11 cellular contexts compared by ENCODE assay signal in genomic region chr12:121568971-121569808, GRCh38. TPM values are rescaled to one million over a fixed set of nuclear protein-coding genes. Genes with fewer than 3 reads are reported as not detected.
DNase-seq lines count a peak whose midpoint lies in the region; ATAC-seq, FAIRE-seq and TF ChIP-seq lines count a peak whose summit lies in the region.
"Had no signal": no experiment of that assay in that cellular context is flagged by ENCODE, and none has a peak within 500 bp of the region (broad histone marks: within the 10 kb centered on the region; RNA-seq: fewer than 3 reads in every experiment).

No MANE protein-coding gene starts in this region.

- TF ChIP-seq POLR2A in K562 (conservative IDR thresholded peaks at IDR 0.05) (no peak), gastrocnemius medialis (IDR thresholded peaks at IDR 0.05) (no peak)

- H3K9me2 ChIP-seq in GM23338 (ENCODE audit: insufficient read depth) = no peaks in the 10 kb centered on the region

- ATAC-seq in GM23338 (peak; percentile 51), K562 (peak; percentile 65), left colon (peak; percentile 37), gastrocnemius medialis (peak; percentile 57 to 70)

- H3K27ac ChIP-seq in GM23338 (ENCODE audit: low read depth) = peak overlapping the region; percentile 89
- no peak overlapping the region for H3K27ac ChIP-seq in K562 (ENCODE audit: extremely low read depth, low read depth, low read length)
- peak overlapping the region; percentile 70 to 73 (median 72) for H3K27ac ChIP-seq in gastrocnemius medialis
- H3K27ac ChIP-seq: neutrophil had no signal

- in situ Hi-C loops in K562 (cut with MboI) (no loop called here), gastrocnemius medialis (cut with MboI; ENCODE audit: low sequenced_read_pairs in 4 of 4) (loop anchor here in 1 of 4 donors (10.0 kb wide), 1 partner anchor 106 kb away; no protein-coding TSS in a partner anchor)

- TF ChIP-seq RAD21 in K562 (CRISPR knock-in tag; conservative IDR thresholded peaks at IDR 0.05 in 1 of 2, IDR thresholded peaks at IDR 0.05 in 1 of 2) = no peak

- H3K9me3 ChIP-seq in K562 (replicated peaks; ENCODE audit: control insufficient read depth, insufficient read depth, low read depth, low read length) (no peaks in the 10 kb centered on the region), gastrocnemius medialis (no peaks in the 10 kb centered on the region)
- H3K9me3 ChIP-seq: neutrophil had no signal

- H3F3A ChIP-seq in GM23338 (replicated peaks; ENCODE audit: low read depth) = peaks cover 33% of the 10 kb centered on the region

- BruUV-seq in K562 (replicated peaks; lab: Mats Ljungman, UMichigan) = no TSS peak

- TF ChIP-seq EP300 in K562 (IDR thresholded peaks at IDR 0.05; ENCODE audit: low read length) = no peak

- peak overlapping the region; percentile 11 to 48; a peak in 1 of 4 replicates for H3K9ac ChIP-seq in K562 (ENCODE audit: insufficient read depth in 1 of 2, low read depth in 2 of 2, low read length in 2 of 2)

- H3K4me3 Mint-ChIP-seq in GM23338 = no peak overlapping the region

- peaks cover 78% of the 10 kb centered on the region for H3K36me3 Mint-ChIP-seq in GM23338 (ENCODE audit: low read depth)

- H3K79me2 ChIP-seq in GM23338 (replicated peaks; ENCODE audit: insufficient read depth) (peaks cover 97% of the 10 kb centered on the region), K562 (ENCODE audit: control insufficient read depth, insufficient read depth, low read length) (no peaks in the 10 kb centered on the region)

- TF ChIP-seq CTCF in GM23338 (conservative IDR thresholded peaks at IDR 0.05; ENCODE audit: low read depth in 2 of 2) (no peak), K562 (IDR thresholded peaks at IDR 0.05 in 2 of 3, conservative IDR thresholded peaks at IDR 0.05 in 1 of 3; ENCODE audit: insufficient read depth in 2 of 3, low read depth in 1 of 3, low read length in 3 of 3) (no peak), gastrocnemius medialis (IDR thresholded peaks at IDR 0.05 in 4 of 5, conservative IDR thresholded peaks at IDR 0.05 in 1 of 5) (no peak)

- H3K27me3 ChIP-seq in GM23338 (ENCODE audit: insufficient read depth) (no peaks in the 10 kb centered on the region), K562 (ENCODE audit: control insufficient read depth in 2 of 2, insufficient read depth in 2 of 2, low read length in 2 of 2) (no peaks in the 10 kb centered on the region), gastrocnemius medialis (no peaks in the 10 kb centered on the region)
- H3K27me3 ChIP-seq: neutrophil had no signal

- no peaks in the 10 kb centered on the region for H3K9me1 ChIP-seq in K562 (ENCODE audit: control insufficient read depth, insufficient read depth, low read length)

- peaks cover 12% of the 10 kb centered on the region for H3K4me1 Mint-ChIP-seq in GM23338

- peak; percentile 40 for FAIRE-seq in K562 (lab: Jason Lieb, UNC)
- FAIRE-seq: frontal cortex had no signal

- H4K20me1 ChIP-seq in GM23338 (replicated peaks; ENCODE audit: insufficient read depth) (peaks cover 48% of the 10 kb centered on the region), K562 (replicated peaks; ENCODE audit: control insufficient read depth, insufficient read depth, low read length) (no peaks in the 10 kb centered on the region)

- H3K27me3 Mint-ChIP-seq in GM23338 (ENCODE audit: insufficient read depth, low read depth, poor library complexity) = peaks cover 14% of the 10 kb centered on the region

- WGBS in K562 (ENCODE audit: insufficient coverage, low coverage, missing lambda C conversion rate) = 54% methylated on average over 13 of the region's 14 CpGs

- no peak overlapping the region for H2AFZ ChIP-seq in GM23338
- peak overlapping the region; percentile 56; the same call in 1 of the 2 replicates for H2AFZ ChIP-seq in K562 (ENCODE audit: low read depth, low read length)

- no peak overlapping the region; the same call in 1 of the 2 replicates for H3K27ac Mint-ChIP-seq in GM23338

- CTCF ChIA-PET in K562 (lab: Yijun Ruan, JAX; ENCODE audit: low intra/inter-chr PET ratio) = interaction anchor here (0.5 kb wide), 1 partner anchor 820 kb away, joined by 4 read pairs; no protein-coding TSS in a partner anchor

- intact Hi-C loops in K562 (cut with micrococcal nuclease) (no loop called here), left colon (cut with DNase I, micrococcal nuclease) (no loop called here), gastrocnemius medialis (cut with DNase I; ENCODE audit: low total_unique reads) (no loop called here)

- H3K36me3 ChIP-seq in GM23338 (ENCODE audit: insufficient read depth) (peaks cover 52% of the 10 kb centered on the region), K562 (ENCODE audit: control insufficient read depth, insufficient read depth, low read length) (peaks cover 5% of the 10 kb centered on the region; the same call in 1 of the 3 replicates), gastrocnemius medialis (no peaks in the 10 kb centered on the region)
- H3K36me3 ChIP-seq: neutrophil had no signal

- DNase-seq in GM23338 (ENCODE audit: low spot score) (no peak), K562 (ENCODE audit: extremely low read depth in 1 of 4, low spot score in 3 of 4) (no peak), left colon (no peak), gastrocnemius medialis (peak in 1 of 2 donors; percentile 41), activated gamma-delta T cell (lab: John Stamatoyannopoulos, UW) (no peak), NCI-H2196 treated with DMSO at 0.1 percent for 48 hours (lab: John Stamatoyannopoulos, UW; ENCODE audit: unreplicated experiment) (no peak), D341Med (ENCODE audit: low spot score) (no peak)
- no peak for DNase-seq in activated effector memory CD4-positive, alpha-beta T cell treated with anti-CD3 and anti-CD28 coated beads, Interleukin-2, amount 50 U/mL, for 16 hours
- DNase-seq: activated CD4-positive, alpha-beta T cell treated with anti-CD3 and anti-CD28 coated beads, Interleukin-2, amount 50 U/mL, for 1 hour had no signal

- H3K4me3 ChIP-seq in GM23338 = no peak overlapping the region
- no peak overlapping the region for H3K4me3 ChIP-seq in K562
- peak overlapping the region in 1 of 4 donors; percentile 6 for H3K4me3 ChIP-seq in gastrocnemius medialis

- POLR2A ChIA-PET in K562 (lab: Yijun Ruan, JAX) = interaction anchor here (0.6 to 2.5 kb wide), 2 partner anchors 11 to 54 kb away, joined by 3 to 11 read pairs; no protein-coding TSS in a partner anchor

- H3K4me2 ChIP-seq in GM23338 = no peak overlapping the region
- H3K4me2 ChIP-seq in K562 (ENCODE audit: insufficient read depth, low read length) = no peak overlapping the region

- no peaks in the 10 kb centered on the region for H3K9me3 Mint-ChIP-seq in GM23338

- H3K4me1 ChIP-seq in GM23338 (ENCODE audit: insufficient read depth) = no peaks in the 10 kb centered on the region
- H3K4me1 ChIP-seq in K562 (replicated peaks in 1 of 2; ENCODE audit: control insufficient read depth in 2 of 2, insufficient read depth in 2 of 2, low read length in 2 of 2) = peaks cover 0 to 5% of the 10 kb centered on the region in 2 experiments; a peak in 2 of 5 replicates
- H3K4me1 ChIP-seq in gastrocnemius medialis = peaks cover 15 to 27% of the 10 kb centered on the region in 2 donors

TF ChIP-seq in K562, 482 proteins besides CTCF, POLR2A, EP300 and RAD21:
- no peak for TF ChIP-seq FUS (optimal IDR thresholded peaks at IDR 0.05; ENCODE audit: low read depth, low read length)

RNA-seq across cellular contexts. Expression of gene KDM2B, which starts 11.6 kb away (rescaled TPM):
- total RNA-seq in GM23338 (2014; rRNA removed; shearing (Covaris generic)) = 137 and 161 TPM in 2 replicates
- polyA plus RNA-seq in GM23338 (2016; fragmentation: Nextera tagmentation; extraction: Ambion mirVana) (59.4 and 64.4 TPM in 2 replicates), K562 (2011; rRNA removed) (17.8 and 29.3 TPM in 2 replicates), K562 (2014; fragmentation: Illumina TruSeq; extraction: Trizol) (29.2 and 41.2 TPM in 2 replicates), K562 (2014; fragmentation: Nextera tagmentation; extraction: Ambion mirVana) (1 to 10 TPM; 7.4 to 9.1 TPM), K562 (2014; rRNA removed) (29.4 and 33.6 TPM in 2 replicates)
- 59.2 and 97.9 TPM in 2 replicates for total RNA-seq in K562 (2011; cell fraction: chromatin; rRNA removed; ENCODE audit: low replicate concordance)
- 48.7 and 51.7 TPM in 2 replicates for total RNA-seq in K562 (2011; cell fraction: nucleolus; rRNA removed)
- total RNA-seq in K562 (2011; cell fraction: nucleoplasm; rRNA removed) = 38.8 and 40.4 TPM in 2 replicates
- total RNA-seq in K562 (2014; rRNA removed) (29.3 and 37.4 TPM in 2 replicates), K562 (2014; rRNA removed; fragmentation: Illumina TruSeq; extraction: Trizol) (19.9 and 20.7 TPM in 2 replicates), K562 (2015; rRNA removed; fragmentation: Illumina TruSeq; extraction: Trizol) (22.5 and 23.0 TPM in 2 replicates), K562 (2021) (46.8 and 50.5 TPM in 2 replicates), left colon (10 to 100 TPM; 14.1 to 17.3 TPM), gastrocnemius medialis (1 to 10 TPM; 4.8 to 9.4 (median 8.3) TPM)
- polyA plus RNA-seq in K562 (2011; cell fraction: cytosol; rRNA removed) = 17.5 and 31.8 TPM in 2 replicates
- 86.1 and 88.9 TPM in 2 replicates for polyA plus RNA-seq in K562 (2011; cell fraction: nucleus; rRNA removed)
- 41.7 and 43.1 TPM in 2 replicates for polyA plus RNA-seq in K562 (2012)
- polyA minus RNA-seq in K562 (2011; rRNA and poly(A)+ RNA removed) = 24.6 and 35.2 TPM in 2 replicates
- polyA minus RNA-seq in K562 (2011; cell fraction: cytosol; rRNA and poly(A)+ RNA removed) = 19.4 and 32.6 TPM in 2 replicates
- 17.5 and 27.2 TPM in 2 replicates for polyA minus RNA-seq in K562 (2011; cell fraction: nucleus; rRNA and poly(A)+ RNA removed)

RNA-seq across cellular contexts. Expression of gene ORAI1, which starts 57.1 kb away (rescaled TPM):
- total RNA-seq in GM23338 (2014; rRNA removed; shearing (Covaris generic)) = 31.0 and 32.0 TPM in 2 replicates
- polyA plus RNA-seq in GM23338 (2016; fragmentation: Nextera tagmentation; extraction: Ambion mirVana) (22.2 and 23.7 TPM in 2 replicates), K562 (2011; rRNA removed) (9.3 and 15.7 TPM in 2 replicates), K562 (2014; fragmentation: Illumina TruSeq; extraction: Trizol) (5.5 and 16.0 TPM in 2 replicates), K562 (2014; fragmentation: Nextera tagmentation; extraction: Ambion mirVana) (1 to 10 TPM; 2.9 to 3.7 TPM), K562 (2014; rRNA removed) (18.1 and 26.9 TPM in 2 replicates)
- total RNA-seq in K562 (2011; cell fraction: chromatin; rRNA removed; ENCODE audit: low replicate concordance) = 8.2 and 28.4 TPM in 2 replicates
- 44.5 and 57.0 TPM in 2 replicates for total RNA-seq in K562 (2011; cell fraction: nucleolus; rRNA removed)
- total RNA-seq in K562 (2011; cell fraction: nucleoplasm; rRNA removed) = 25.6 and 29.5 TPM in 2 replicates
- total RNA-seq in K562 (2014; rRNA removed) (9.8 and 13.2 TPM in 2 replicates), K562 (2014; rRNA removed; fragmentation: Illumina TruSeq; extraction: Trizol) (2.2 and 2.6 TPM in 2 replicates), K562 (2015; rRNA removed; fragmentation: Illumina TruSeq; extraction: Trizol) (9.3 and 9.4 TPM in 2 replicates), K562 (2021) (23.8 and 24.4 TPM in 2 replicates), left colon (10 to 100 TPM; 13.7 to 15.5 TPM), gastrocnemius medialis (10 to 100 TPM in 3 of 4 donors, 1 to 10 TPM in 1; 9.9 to 29.0 (median 16.4) TPM)
- polyA plus RNA-seq in K562 (2011; cell fraction: cytosol; rRNA removed) = 18.2 and 58.0 TPM in 2 replicates
- polyA plus RNA-seq in K562 (2011; cell fraction: nucleus; rRNA removed) = 9.6 and 14.9 TPM in 2 replicates
- 25.0 and 36.1 TPM in 2 replicates for polyA plus RNA-seq in K562 (2012)
- 5.4 and 7.7 TPM in 2 replicates for polyA minus RNA-seq in K562 (2011; rRNA and poly(A)+ RNA removed)
- polyA minus RNA-seq in K562 (2011; cell fraction: cytosol; rRNA and poly(A)+ RNA removed) = 29.4 and 32.0 TPM in 2 replicates
- 7.9 and 9.3 TPM in 2 replicates for polyA minus RNA-seq in K562 (2011; cell fraction: nucleus; rRNA and poly(A)+ RNA removed)
